ENCODE assay signal across 15 cellular contexts in genomic region chr12:64837427-64837826, GRCh38. TPM values are rescaled to one million over a fixed set of nuclear protein-coding genes. Genes with fewer than 3 reads are reported as not detected.
A peak's percentile ranks its signal among the peaks of the same experiment; 100 is the strongest.
DNase-seq lines count a peak whose midpoint lies in the region; ATAC-seq and TF ChIP-seq lines count a peak whose summit lies in the region.
"Had no signal": no experiment of that assay in that cellular context is flagged by ENCODE, and none has a peak within 500 bp of the region (broad histone marks: within the 10 kb centered on the region; RNA-seq: fewer than 3 reads in every experiment).

No MANE protein-coding gene starts in this region.

- H2BK5ac ChIP-seq in mesendoderm (ENCODE audit: low read length): no peak overlapping the region

- no peak overlapping the region for H3K56ac ChIP-seq in mesendoderm (ENCODE audit: low read length)

- H3K4me2 ChIP-seq in mesendoderm (ENCODE audit: low read length): no peak overlapping the region
- H3K4me2 ChIP-seq: BLaER1 had no signal

- WGBS in mesendoderm (ENCODE audit: extremely low coverage, insufficient coverage, low lambda C conversion rate): no CpG with 5 or more reads among the region's 8 CpGs

- H3K23ac ChIP-seq in mesendoderm (ENCODE audit: low read length): no peak overlapping the region

- H3K27ac ChIP-seq in VCaP: peak overlapping the region; percentile 80
- H3K27ac ChIP-seq in mesendoderm (ENCODE audit: low read depth, low read length): no peak overlapping the region
- H3K27ac ChIP-seq: BLaER1 had no signal

- TF ChIP-seq CTCF in VCaP (conservative IDR thresholded peaks at IDR 0.05): no peak

- H2BK120ac ChIP-seq in mesendoderm (ENCODE audit: low read depth, low read length): no peak overlapping the region

- DNase-seq in ELF-1 (ENCODE audit: low read depth, low spot score) (peak; percentile 16), mesendoderm (peak; percentile 43), HUDEP-2 (lab: John Stamatoyannopoulos, UW; ENCODE audit: unreplicated experiment in 76 of 76) (no peak)
- DNase-seq: CD4-positive, alpha-beta T cell; CD8-positive, alpha-beta memory T cell; DMS 273 treated with DMSO at 0.1 percent for 48 hours; DMS79; EL; GF-D8; H7; HCEC 1CT had no signal

- H4K5ac ChIP-seq in mesendoderm (ENCODE audit: low read length): no peak overlapping the region

- no peak overlapping the region for H2AK5ac ChIP-seq in mesendoderm (ENCODE audit: low read length)

- no peaks in the 10 kb centered on the region for H3K36me3 ChIP-seq in mesendoderm (ENCODE audit: control insufficient read depth, insufficient read depth, low read length)
- H3K36me3 ChIP-seq: BLaER1 had no signal

- H3K4me1 ChIP-seq in mesendoderm (ENCODE audit: control insufficient read depth, low read depth, low read length): no peaks in the 10 kb centered on the region
- H3K4me1 ChIP-seq: BLaER1 had no signal

- H3K9ac ChIP-seq in mesendoderm (ENCODE audit: low read length): no peak overlapping the region
- H3K9ac ChIP-seq: BLaER1 had no signal

- ATAC-seq in GM19397 (IDR thresholded peaks at IDR 0.05; ENCODE audit: unreplicated experiment) (no peak), GM18861 (IDR thresholded peaks at IDR 0.05; ENCODE audit: unreplicated experiment) (no peak)

- H4K8ac ChIP-seq in mesendoderm (ENCODE audit: low read depth, low read length): no peak overlapping the region

- no peak overlapping the region for H3K18ac ChIP-seq in mesendoderm (ENCODE audit: low read length)

- no peaks in the 10 kb centered on the region for H3K79me2 ChIP-seq in mesendoderm (ENCODE audit: control insufficient read depth, insufficient read depth, low read length)

- H3K4me3 ChIP-seq in mesendoderm (ENCODE audit: low read length): no peak overlapping the region
- H3K4me3 ChIP-seq: BLaER1 had no signal

- no peaks in the 10 kb centered on the region for H3K27me3 ChIP-seq in mesendoderm (ENCODE audit: insufficient read depth, low read length, poor library complexity)
- H3K27me3 ChIP-seq: BLaER1 had no signal

- no peak overlapping the region for H3K4ac ChIP-seq in mesendoderm (ENCODE audit: low read depth, low read length)

- H2BK15ac ChIP-seq in mesendoderm (replicated peaks; ENCODE audit: low read depth): no peak overlapping the region

- no peaks in the 10 kb centered on the region for H3K79me1 ChIP-seq in mesendoderm (ENCODE audit: low read length)

RNA-seq across cellular contexts. Expression of gene TBC1D30, which starts 13.0 kb away (rescaled TPM):
- 1.3 TPM for polyA plus RNA-seq in mesendoderm (2013, experiment 1 of 2)
- polyA plus RNA-seq in mesendoderm (2013, experiment 2 of 2): 1.1 TPM
- polyA plus RNA-seq: CD8-positive, alpha-beta memory T cell had no signal

Comparison
In these comparisons a context has a peak if more than half of its experiments do, and no peak if none do; other contexts are left out.
1. DNase-seq: peak in ELF-1 (single experiment) and mesendoderm (single experiment); none in HUDEP-2 (0 of 76).